In the genomic region with DNA sequence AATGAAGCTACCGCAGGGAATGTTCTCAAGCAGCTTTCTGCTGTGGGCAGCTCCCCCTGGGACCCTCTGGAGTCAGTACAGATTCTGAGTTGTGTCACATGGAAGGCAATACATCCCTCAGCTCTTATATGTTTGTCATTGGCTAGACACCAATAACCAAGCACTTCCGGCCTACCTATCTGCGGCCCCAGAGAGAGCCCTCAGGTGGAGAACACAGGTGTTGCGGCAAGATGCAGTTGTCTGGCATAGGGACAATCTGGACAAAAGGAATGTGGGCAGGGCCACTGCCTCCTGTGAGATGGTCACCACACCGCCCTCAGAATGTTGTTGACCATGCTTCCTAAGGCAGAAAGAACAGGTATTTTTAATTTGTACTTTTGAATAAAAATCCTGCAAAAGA, we compare ENCODE assay signal across 10 cellular contexts.
DNase-seq lines count a peak whose midpoint lies in the region; ATAC-seq and TF ChIP-seq lines count a peak whose summit lies in the region.
"Had no signal": no experiment of that assay in that cellular context is flagged by ENCODE, and none has a peak within 500 bp of the region (broad histone marks: within the 10 kb centered on the region; RNA-seq: fewer than 3 reads in every experiment).

No MANE protein-coding gene starts in this region.

- intact Hi-C loops in upper lobe of right lung (cut with DNase I) = no loop called here

- CTCF ChIA-PET in activated naive CD4-positive, alpha-beta T cell treated with anti-CD3 and anti-CD28 coated beads, Interleukin-2, amount 10 ng/mL, durations not matched to agents 7 days and 5 days (lab: Charles Lee) = interaction anchor here (0.8 to 7.0 kb wide), 3 partner anchors 10 to 62 kb away, joined by 3 to 30 read pairs (median 3); no protein-coding TSS in a partner anchor

- H3K9ac ChIP-seq in Karpas-422 (ENCODE audit: low read length) = no peak overlapping the region

- peaks cover 12% of the 10 kb centered on the region for H3K4me1 Mint-ChIP-seq in activated naive CD4-positive, alpha-beta T cell treated with anti-CD3 and anti-CD28 coated beads, Interleukin-2, amount 10 ng/mL, durations not matched to agents 7 days and 5 days

- no peak overlapping the region for H2AFZ ChIP-seq in Karpas-422 (ENCODE audit: low read length)

- no peaks in the 10 kb centered on the region for H3K9me3 ChIP-seq in Karpas-422 (ENCODE audit: low read length)
- no peaks in the 10 kb centered on the region for H3K9me3 ChIP-seq in upper lobe of right lung

- H3K36me3 Mint-ChIP-seq in activated naive CD4-positive, alpha-beta T cell treated with anti-CD3 and anti-CD28 coated beads, Interleukin-2, amount 10 ng/mL, durations not matched to agents 7 days and 5 days = no peaks in the 10 kb centered on the region

- H3K4me3 Mint-ChIP-seq in activated naive CD4-positive, alpha-beta T cell treated with anti-CD3 and anti-CD28 coated beads, Interleukin-2, amount 10 ng/mL, durations not matched to agents 7 days and 5 days = no peak overlapping the region

- no peak overlapping the region for H3K4me2 ChIP-seq in Karpas-422 (ENCODE audit: low read depth, low read length, poor library complexity, severe bottlenecking)

- no peak overlapping the region for H3K27ac Mint-ChIP-seq in activated naive CD4-positive, alpha-beta T cell treated with anti-CD3 and anti-CD28 coated beads, Interleukin-2, amount 10 ng/mL, durations not matched to agents 7 days and 5 days

- H3K27ac ChIP-seq in Karpas-422 (ENCODE audit: low read length) (no peak overlapping the region), upper lobe of right lung (no peak overlapping the region)

- no peaks in the 10 kb centered on the region for H3K79me2 ChIP-seq in Karpas-422 (ENCODE audit: low read length)

- H4K20me1 ChIP-seq in Karpas-422 (ENCODE audit: insufficient read depth, low read depth, low read length) = no peaks in the 10 kb centered on the region

- peak; percentile 55 for ATAC-seq in upper lobe of right lung
- no peak for ATAC-seq in GM21825 (IDR thresholded peaks at IDR 0.05; ENCODE audit: unreplicated experiment)
- ATAC-seq in HG03175 (IDR thresholded peaks at IDR 0.05; ENCODE audit: unreplicated experiment) = no peak
- no peak for ATAC-seq in GM19455 (IDR thresholded peaks at IDR 0.05; ENCODE audit: unreplicated experiment)

- H3K4me1 ChIP-seq in Karpas-422 (ENCODE audit: low read length) (no peaks in the 10 kb centered on the region), upper lobe of right lung (no peaks in the 10 kb centered on the region)

- no peaks in the 10 kb centered on the region for H3K9me3 Mint-ChIP-seq in activated naive CD4-positive, alpha-beta T cell treated with anti-CD3 and anti-CD28 coated beads, Interleukin-2, amount 10 ng/mL, durations not matched to agents 7 days and 5 days

- H3K27me3 ChIP-seq in Karpas-422 (ENCODE audit: low read length) (no peaks in the 10 kb centered on the region), upper lobe of right lung (no peaks in the 10 kb centered on the region)

- no peaks in the 10 kb centered on the region for H3K9me2 ChIP-seq in Karpas-422 (replicated peaks; ENCODE audit: insufficient read depth, low read length)

- H3K4me3 ChIP-seq in Karpas-422 (ENCODE audit: low read length) (no peak overlapping the region), upper lobe of right lung (no peak overlapping the region)

- in situ Hi-C loops in T47D (cut with HindIII; ENCODE audit: low pct_unique_long_range_greater_than_20kb, low sequenced_read_pairs) = no loop called here

- H3K27me3 Mint-ChIP-seq in activated naive CD4-positive, alpha-beta T cell treated with anti-CD3 and anti-CD28 coated beads, Interleukin-2, amount 10 ng/mL, durations not matched to agents 7 days and 5 days = no peaks in the 10 kb centered on the region

- no peaks in the 10 kb centered on the region for H3K36me3 ChIP-seq in Karpas-422 (ENCODE audit: insufficient read depth, low read length)
- H3K36me3 ChIP-seq in upper lobe of right lung = no peaks in the 10 kb centered on the region

- DNase-seq in activated naive CD4-positive, alpha-beta T cell treated with anti-CD3 and anti-CD28 coated beads, Interleukin-2, amount 10 ng/mL, durations not matched to agents 7 days and 5 days = peak; percentile 38
- no peak for DNase-seq in activated naive CD4-positive, alpha-beta T cell treated with anti-CD3 and anti-CD28 coated beads, Interleukin-2, amount 50 U/mL, for 16 hours
- DNase-seq in Karpas-422 (peak; percentile 73), T47D (ENCODE audit: low read depth in 1 of 2, low spot score in 1 of 2) (peak; percentile 18 to 77), upper lobe of right lung (no peak)
- DNase-seq: effector CD8-positive, alpha-beta T cell; EL had no signal

- TF ChIP-seq CTCF in upper lobe of right lung (IDR thresholded peaks at IDR 0.05) = no peak

Comparison
In these comparisons a context has a peak if more than half of its experiments do, and no peak if none do; other contexts are left out.
1. DNase-seq: peak in activated naive CD4-positive, alpha-beta T cell treated with anti-CD3 and anti-CD28 coated beads, Interleukin-2, amount 10 ng/mL, durations not matched to agents 7 days and 5 days (single experiment), Karpas-422 (single experiment) and T47D (2 of 2); none in activated naive CD4-positive, alpha-beta T cell treated with anti-CD3 and anti-CD28 coated beads, Interleukin-2, amount 50 U/mL, for 16 hours (single experiment) and upper lobe of right lung (single experiment).